ENCODE assay signal across 8 cellular contexts in genomic region chr14:33839193-33840076, GRCh38.
A peak's percentile ranks its signal among the peaks of the same experiment; 100 is the strongest.
DNase-seq lines count a peak whose midpoint lies in the region; ATAC-seq and TF ChIP-seq lines count a peak whose summit lies in the region.

No MANE protein-coding gene starts in this region.

- CTCF ChIA-PET in HEK293 (lab: Yijun Ruan, JAX), result interaction anchor here (0.6 to 6.2 kb wide), 23 partner anchors 9 to 484 kb away, joined by 3 to 86 read pairs (median 4); no protein-coding TSS in a partner anchor
- CTCF ChIA-PET in activated CD8-positive, alpha-beta T cell treated with anti-CD3 and anti-CD28 coated beads, Interleukin-2, amount 10 ng/mL, durations not matched to agents 7 days and 5 days (lab: Charles Lee), result interaction anchor here (0.6 to 4.9 kb wide), 21 partner anchors 9 to 490 kb away, joined by 3 to 73 read pairs (median 4); no protein-coding TSS in a partner anchor

- H3K27ac Mint-ChIP-seq in activated CD8-positive, alpha-beta T cell treated with anti-CD3 and anti-CD28 coated beads, Interleukin-2, amount 10 ng/mL, durations not matched to agents 7 days and 5 days, result no peak overlapping the region
- no peak overlapping the region for H3K27ac Mint-ChIP-seq in naive B cell

- H3K4me1 Mint-ChIP-seq in activated CD8-positive, alpha-beta T cell treated with anti-CD3 and anti-CD28 coated beads, Interleukin-2, amount 10 ng/mL, durations not matched to agents 7 days and 5 days (ENCODE audit: low read depth), result peaks cover 31% of the 10 kb centered on the region
- no peaks in the 10 kb centered on the region for H3K4me1 Mint-ChIP-seq in naive B cell

- H3K9me3 ChIP-seq in HEK293 (ENCODE audit: control insufficient read depth, insufficient read depth, low read depth, low read length), result no peaks in the 10 kb centered on the region
- no peaks in the 10 kb centered on the region for H3K9me3 ChIP-seq in testis

- ATAC-seq in activated CD8-positive, alpha-beta T cell treated with anti-CD3 and anti-CD28 coated beads, Interleukin-2, amount 10 ng/mL, durations not matched to agents 7 days and 5 days, result peak; percentile 69
- ATAC-seq in naive B cell (ENCODE audit: low read depth in 2 of 2) (no peak), HG02884 (IDR thresholded peaks at IDR 0.05; ENCODE audit: unreplicated experiment) (no peak)

- intact Hi-C loops in testis (cut with DNase I; ENCODE audit: low total_unique reads), result loop anchor here (5.0 kb wide), 1 partner anchor 258 kb away; no protein-coding TSS in a partner anchor

- POLR2A ChIA-PET in HEK293 (lab: Yijun Ruan, JAX), result no interaction called here
- POLR2A ChIA-PET in activated CD8-positive, alpha-beta T cell treated with anti-CD3 and anti-CD28 coated beads, Interleukin-2, amount 10 ng/mL, durations not matched to agents 7 days and 5 days (lab: Charles Lee), result no interaction called here

- no peaks in the 10 kb centered on the region for H3K27me3 Mint-ChIP-seq in activated CD8-positive, alpha-beta T cell treated with anti-CD3 and anti-CD28 coated beads, Interleukin-2, amount 10 ng/mL, durations not matched to agents 7 days and 5 days (ENCODE audit: low read depth)
- peaks cover 0 to 7% (median 4%) of the 10 kb centered on the region in 3 donors for H3K27me3 Mint-ChIP-seq in naive B cell

- H3K36me3 ChIP-seq in HEK293 (ENCODE audit: control insufficient read depth in 2 of 2, insufficient read depth in 1 of 2, low read length in 2 of 2) (no peaks in the 10 kb centered on the region), testis (ENCODE audit: low read depth, missing control alignments) (no peaks in the 10 kb centered on the region)

- no peaks in the 10 kb centered on the region for H3K4me1 ChIP-seq in HEK293 (ENCODE audit: control insufficient read depth, insufficient read depth, low read length)
- no peaks in the 10 kb centered on the region for H3K4me1 ChIP-seq in testis

- H3K4me3 ChIP-seq in HEK293 (ENCODE audit: low read depth, low read length) (no peak overlapping the region), testis (no peak overlapping the region)

- 38 to 40% methylated on average over 16 of the region's 16 CpGs for WGBS in testis, 2 donors

- no peak overlapping the region for H3K27ac ChIP-seq in HEK293 (ENCODE audit: extremely low read depth, low read depth, low read length)
- H3K27ac ChIP-seq in testis, result no peak overlapping the region

- H3K9me3 Mint-ChIP-seq in activated CD8-positive, alpha-beta T cell treated with anti-CD3 and anti-CD28 coated beads, Interleukin-2, amount 10 ng/mL, durations not matched to agents 7 days and 5 days (ENCODE audit: insufficient read depth), result no peaks in the 10 kb centered on the region
- no peaks in the 10 kb centered on the region for H3K9me3 Mint-ChIP-seq in naive B cell

- no peaks in the 10 kb centered on the region for H3K27me3 ChIP-seq in testis

- DNase-seq in DMS 273 (lab: John Stamatoyannopoulos, UW; ENCODE audit: unreplicated experiment) (peak; percentile 81), NCI-H524 (lab: John Stamatoyannopoulos, UW) (peak; percentile 91 to 95), epidermal melanocyte (ENCODE audit: insufficient read length, low spot score) (peak; percentile 80), naive B cell (peak; percentile 27), testis (peak; percentile 68)
- DNase-seq in activated CD8-positive, alpha-beta T cell treated with anti-CD3 and anti-CD28 coated beads, Interleukin-2, amount 10 ng/mL, durations not matched to agents 7 days and 5 days, result peak; percentile 72

- TF ChIP-seq POLR2A in testis (IDR thresholded peaks at IDR 0.05), result no peak

- TF ChIP-seq CTCF in HEK293 (tag by site-specific recombination; IDR thresholded peaks at IDR 0.05) (peak; percentile 19; the same call in 1 of the 2 replicates), testis (IDR thresholded peaks at IDR 0.05) (peak; percentile 69 to 83 (median 70))

- no peaks in the 10 kb centered on the region for H3K36me3 Mint-ChIP-seq in activated CD8-positive, alpha-beta T cell treated with anti-CD3 and anti-CD28 coated beads, Interleukin-2, amount 10 ng/mL, durations not matched to agents 7 days and 5 days (ENCODE audit: low read depth)
- H3K36me3 Mint-ChIP-seq in naive B cell, result no peaks in the 10 kb centered on the region

- H3K4me3 Mint-ChIP-seq in activated CD8-positive, alpha-beta T cell treated with anti-CD3 and anti-CD28 coated beads, Interleukin-2, amount 10 ng/mL, durations not matched to agents 7 days and 5 days, result no peak overlapping the region
- no peak overlapping the region for H3K4me3 Mint-ChIP-seq in naive B cell

TF ChIP-seq in HEK293, 187 proteins besides CTCF, POLR2A, EP300 and RAD21:
- TF ChIP-seq, protein P1, sequence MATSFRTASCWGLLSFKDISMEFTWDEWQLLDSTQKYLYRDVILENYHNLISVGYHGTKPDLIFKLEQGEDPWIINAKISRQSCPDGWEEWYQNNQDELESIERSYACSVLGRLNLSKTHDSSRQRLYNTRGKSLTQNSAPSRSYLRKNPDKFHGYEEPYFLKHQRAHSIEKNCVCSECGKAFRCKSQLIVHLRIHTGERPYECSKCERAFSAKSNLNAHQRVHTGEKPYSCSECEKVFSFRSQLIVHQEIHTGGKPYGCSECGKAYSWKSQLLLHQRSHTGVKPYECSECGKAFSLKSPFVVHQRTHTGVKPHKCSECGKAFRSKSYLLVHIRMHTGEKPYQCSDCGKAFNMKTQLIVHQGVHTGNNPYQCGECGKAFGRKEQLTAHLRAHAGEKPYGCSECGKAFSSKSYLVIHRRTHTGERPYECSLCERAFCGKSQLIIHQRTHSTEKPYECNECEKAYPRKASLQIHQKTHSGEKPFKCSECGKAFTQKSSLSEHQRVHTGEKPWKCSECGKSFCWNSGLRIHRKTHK (tag by site-specific recombination; IDR thresholded peaks at IDR 0.05), result no peak
- TF ChIP-seq GLIS2 (tag by site-specific recombination; IDR thresholded peaks at IDR 0.05), result peak; percentile 45
- TF ChIP-seq ZNF654 (tag by site-specific recombination; IDR thresholded peaks at IDR 0.05; ENCODE audit: low read depth), result peak; percentile 68

Comparison
In these comparisons a context has a peak if more than half of its experiments do, and no peak if none do; other contexts are left out.
1. DNase-seq: peak in every context shown above with its lines; median percentile 93 in NCI-H524; 81 in DMS 273; 80 in epidermal melanocyte; 72 in activated CD8-positive, alpha-beta T cell treated with anti-CD3 and anti-CD28 coated beads, Interleukin-2, amount 10 ng/mL, durations not matched to agents 7 days and 5 days; 68 in testis; 27 in naive B cell.